2 cellular contexts compared by ENCODE assay signal in the genomic region with DNA sequence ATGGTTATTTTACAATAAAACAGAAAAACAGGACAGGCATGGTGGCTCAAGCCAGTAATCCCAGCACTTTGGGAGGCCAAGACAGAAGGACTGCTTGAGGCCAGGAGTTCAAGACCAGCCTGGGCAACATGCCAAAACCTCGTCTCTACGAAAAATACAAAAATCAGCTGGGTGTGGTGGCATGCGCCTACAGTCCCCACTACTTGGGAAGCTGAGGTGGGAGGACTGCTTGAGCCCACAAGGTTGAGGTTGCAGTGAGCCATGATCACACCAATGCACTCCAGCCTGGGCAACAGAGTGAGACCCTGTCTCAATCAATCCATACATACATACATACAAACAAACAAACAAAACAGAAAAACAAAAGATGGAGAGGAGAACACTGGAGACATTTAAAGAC.
TF ChIP-seq lines count a peak whose summit lies in the region.

No MANE protein-coding gene starts in this region.

TF ChIP-seq in H1, 55 proteins besides CTCF, POLR2A, EP300 and RAD21 (continued from another document):
- TF ChIP-seq KDM4A (IDR thresholded peaks at IDR 0.05; ENCODE audit: low read depth, low read length, severe bottlenecking) = no peak
- TF ChIP-seq CBX8 (IDR thresholded peaks at IDR 0.05; ENCODE audit: borderline replicate concordance, low read depth, low read length) = no peak
- TF ChIP-seq MAFK (IDR thresholded peaks at IDR 0.05; ENCODE audit: low read depth, low read length) = no peak
- no peak for TF ChIP-seq CTBP2 (IDR thresholded peaks at IDR 0.05; ENCODE audit: borderline replicate concordance, insufficient read depth, insufficient read length, low read length)
- no peak for TF ChIP-seq CEBPB (IDR thresholded peaks at IDR 0.05; ENCODE audit: low read depth, low read length)
- no peak for TF ChIP-seq YY1 (IDR thresholded peaks at IDR 0.05; ENCODE audit: low read depth, low read length)
- no peak for TF ChIP-seq CHD1 (IDR thresholded peaks at IDR 0.05; ENCODE audit: low read depth, low read length)
- TF ChIP-seq SIRT6 (IDR thresholded peaks at IDR 0.05; ENCODE audit: low read length) = no peak
- TF ChIP-seq NRF1 (IDR thresholded peaks at IDR 0.05; ENCODE audit: low read depth, low read length) = no peak
- no peak for TF ChIP-seq SP1 (IDR thresholded peaks at IDR 0.05; ENCODE audit: low read depth, low read length)
- TF ChIP-seq JUND (IDR thresholded peaks at IDR 0.05; ENCODE audit: low read length) = no peak
- no peak for TF ChIP-seq HDAC6 (IDR thresholded peaks at IDR 0.05; ENCODE audit: low read depth, low read length)
- TF ChIP-seq CHD2 (IDR thresholded peaks at IDR 0.05; ENCODE audit: low read length) = no peak
- no peak for TF ChIP-seq EGR1 (IDR thresholded peaks at IDR 0.05; ENCODE audit: borderline replicate concordance, low read depth, low read length)
- TF ChIP-seq, protein P1, sequence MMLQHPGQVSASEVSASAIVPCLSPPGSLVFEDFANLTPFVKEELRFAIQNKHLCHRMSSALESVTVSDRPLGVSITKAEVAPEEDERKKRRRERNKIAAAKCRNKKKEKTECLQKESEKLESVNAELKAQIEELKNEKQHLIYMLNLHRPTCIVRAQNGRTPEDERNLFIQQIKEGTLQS (IDR thresholded peaks at IDR 0.05; ENCODE audit: insufficient read depth, low read depth, low read length) = no peak
- no peak for TF ChIP-seq SIX5 (IDR thresholded peaks at IDR 0.05; ENCODE audit: low read depth, low read length)
- TF ChIP-seq GTF2F1 (IDR thresholded peaks at IDR 0.05; ENCODE audit: borderline replicate concordance, low read depth, low read length) = no peak
- TF ChIP-seq, protein P2, sequence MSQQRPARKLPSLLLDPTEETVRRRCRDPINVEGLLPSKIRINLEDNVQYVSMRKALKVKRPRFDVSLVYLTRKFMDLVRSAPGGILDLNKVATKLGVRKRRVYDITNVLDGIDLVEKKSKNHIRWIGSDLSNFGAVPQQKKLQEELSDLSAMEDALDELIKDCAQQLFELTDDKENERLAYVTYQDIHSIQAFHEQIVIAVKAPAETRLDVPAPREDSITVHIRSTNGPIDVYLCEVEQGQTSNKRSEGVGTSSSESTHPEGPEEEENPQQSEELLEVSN (IDR thresholded peaks at IDR 0.05) = no peak
TF ChIP-seq in H1: peak in this region for 0.

TF ChIP-seq in liver, 16 proteins besides CTCF, POLR2A, EP300 and RAD21 (continued from another document):
- TF ChIP-seq, protein P3, sequence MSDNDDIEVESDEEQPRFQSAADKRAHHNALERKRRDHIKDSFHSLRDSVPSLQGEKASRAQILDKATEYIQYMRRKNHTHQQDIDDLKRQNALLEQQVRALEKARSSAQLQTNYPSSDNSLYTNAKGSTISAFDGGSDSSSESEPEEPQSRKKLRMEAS (IDR thresholded peaks at IDR 0.05) = no peak
- TF ChIP-seq JUND (IDR thresholded peaks at IDR 0.05) = no peak
- TF ChIP-seq HNF4A (conservative IDR thresholded peaks at IDR 0.05) = no peak
- no peak for TF ChIP-seq TAF1 (conservative IDR thresholded peaks at IDR 0.05)
- TF ChIP-seq, protein P1 (IDR thresholded peaks at IDR 0.05) = no peak
- TF ChIP-seq, protein P4, sequence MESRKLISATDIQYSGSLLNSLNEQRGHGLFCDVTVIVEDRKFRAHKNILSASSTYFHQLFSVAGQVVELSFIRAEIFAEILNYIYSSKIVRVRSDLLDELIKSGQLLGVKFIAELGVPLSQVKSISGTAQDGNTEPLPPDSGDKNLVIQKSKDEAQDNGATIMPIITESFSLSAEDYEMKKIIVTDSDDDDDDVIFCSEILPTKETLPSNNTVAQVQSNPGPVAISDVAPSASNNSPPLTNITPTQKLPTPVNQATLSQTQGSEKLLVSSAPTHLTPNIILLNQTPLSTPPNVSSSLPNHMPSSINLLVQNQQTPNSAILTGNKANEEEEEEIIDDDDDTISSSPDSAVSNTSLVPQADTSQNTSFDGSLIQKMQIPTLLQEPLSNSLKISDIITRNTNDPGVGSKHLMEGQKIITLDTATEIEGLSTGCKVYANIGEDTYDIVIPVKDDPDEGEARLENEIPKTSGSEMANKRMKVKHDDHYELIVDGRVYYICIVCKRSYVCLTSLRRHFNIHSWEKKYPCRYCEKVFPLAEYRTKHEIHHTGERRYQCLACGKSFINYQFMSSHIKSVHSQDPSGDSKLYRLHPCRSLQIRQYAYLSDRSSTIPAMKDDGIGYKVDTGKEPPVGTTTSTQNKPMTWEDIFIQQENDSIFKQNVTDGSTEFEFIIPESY (IDR thresholded peaks at IDR 0.05) = no peak
- TF ChIP-seq YY1 (IDR thresholded peaks at IDR 0.05) = no peak
- TF ChIP-seq FOXA1 (IDR thresholded peaks at IDR 0.05) = no peak
- no peak for TF ChIP-seq EGR1 (IDR thresholded peaks at IDR 0.05; ENCODE audit: low read depth in 2 of 2)
- TF ChIP-seq HNF4G (IDR thresholded peaks at IDR 0.05) = no peak
- TF ChIP-seq SP1 (IDR thresholded peaks at IDR 0.05) = no peak
